10 cellular contexts compared by ENCODE assay signal in genomic region chr14:89773151-89773550, GRCh38.
DNase-seq lines count a peak whose midpoint lies in the region; ATAC-seq and TF ChIP-seq lines count a peak whose summit lies in the region.
"Had no signal": no experiment of that assay in that cellular context is flagged by ENCODE, and none has a peak within 500 bp of the region (broad histone marks: within the 10 kb centered on the region; RNA-seq: fewer than 3 reads in every experiment).

No MANE protein-coding gene starts in this region.

- TF ChIP-seq POLR2A in sigmoid colon (IDR thresholded peaks at IDR 0.05) = no peak

- peak overlapping the region; percentile 84 for H3K27ac Mint-ChIP-seq in activated naive CD4-positive, alpha-beta T cell treated with anti-CD3 and anti-CD28 coated beads, Interleukin-2, amount 50 U/mL, for 24 hours
- peak overlapping the region; percentile 31 for H3K27ac Mint-ChIP-seq in stimulated activated naive CD8-positive, alpha-beta T cell treated with anti-CD3 and anti-CD28 coated beads, Interleukin-15, Interleukin-2, amounts not matched to agents 100 ng/mL and 50 ng/mL, for 24 hours

- no peaks in the 10 kb centered on the region for H3K9me3 Mint-ChIP-seq in activated naive CD4-positive, alpha-beta T cell treated with anti-CD3 and anti-CD28 coated beads, Interleukin-2, amount 50 U/mL, for 24 hours
- no peaks in the 10 kb centered on the region for H3K9me3 Mint-ChIP-seq in stimulated activated naive CD8-positive, alpha-beta T cell treated with anti-CD3 and anti-CD28 coated beads, Interleukin-15, Interleukin-2, amounts not matched to agents 100 ng/mL and 50 ng/mL, for 24 hours
- H3K9me3 Mint-ChIP-seq: CD4-positive, CD25-positive, alpha-beta regulatory T cell had no signal

- no peak for DNase-seq in activated naive CD4-positive, alpha-beta T cell treated with anti-CD3 and anti-CD28 coated beads, Interleukin-2, amount 50 U/mL, for 16 hours
- DNase-seq in NCI-H2107 (lab: John Stamatoyannopoulos, UW) (peak; percentile 35), sigmoid colon (no peak), glomerular visceral epithelial cell (ENCODE audit: extremely low spot score) (no peak), lower lobe of right lung (no peak)
- DNase-seq: cortex of kidney had no signal

- no peak overlapping the region for H3K4me3 ChIP-seq in sigmoid colon
- H3K4me3 ChIP-seq in lower lobe of right lung = no peak overlapping the region

- peak overlapping the region; percentile 66 for H3K4me3 Mint-ChIP-seq in activated naive CD4-positive, alpha-beta T cell treated with anti-CD3 and anti-CD28 coated beads, Interleukin-2, amount 50 U/mL, for 24 hours
- H3K4me3 Mint-ChIP-seq in stimulated activated naive CD8-positive, alpha-beta T cell treated with anti-CD3 and anti-CD28 coated beads, Interleukin-15, Interleukin-2, amounts not matched to agents 100 ng/mL and 50 ng/mL, for 24 hours = peak overlapping the region; percentile 60

- 60 to 65% methylated on average over 7 of the region's 7 CpGs for WGBS in sigmoid colon, 2 donors

- H3K4me1 Mint-ChIP-seq in activated naive CD4-positive, alpha-beta T cell treated with anti-CD3 and anti-CD28 coated beads, Interleukin-2, amount 50 U/mL, for 24 hours = peaks cover 24% of the 10 kb centered on the region
- H3K4me1 Mint-ChIP-seq in stimulated activated naive CD8-positive, alpha-beta T cell treated with anti-CD3 and anti-CD28 coated beads, Interleukin-15, Interleukin-2, amounts not matched to agents 100 ng/mL and 50 ng/mL, for 24 hours (ENCODE audit: low read depth) = peaks cover 16% of the 10 kb centered on the region

- H3K27me3 Mint-ChIP-seq in activated naive CD4-positive, alpha-beta T cell treated with anti-CD3 and anti-CD28 coated beads, Interleukin-2, amount 50 U/mL, for 24 hours = no peaks in the 10 kb centered on the region
- H3K27me3 Mint-ChIP-seq in stimulated activated naive CD8-positive, alpha-beta T cell treated with anti-CD3 and anti-CD28 coated beads, Interleukin-15, Interleukin-2, amounts not matched to agents 100 ng/mL and 50 ng/mL, for 24 hours = peaks cover 6% of the 10 kb centered on the region

- H3K36me3 Mint-ChIP-seq in activated naive CD4-positive, alpha-beta T cell treated with anti-CD3 and anti-CD28 coated beads, Interleukin-2, amount 50 U/mL, for 24 hours = no peaks in the 10 kb centered on the region
- no peaks in the 10 kb centered on the region for H3K36me3 Mint-ChIP-seq in stimulated activated naive CD8-positive, alpha-beta T cell treated with anti-CD3 and anti-CD28 coated beads, Interleukin-15, Interleukin-2, amounts not matched to agents 100 ng/mL and 50 ng/mL, for 24 hours (ENCODE audit: low read depth)
- H3K36me3 Mint-ChIP-seq: CD4-positive, CD25-positive, alpha-beta regulatory T cell had no signal

- H3K27ac ChIP-seq in sigmoid colon (no peak overlapping the region), lower lobe of right lung (no peak overlapping the region)

- H3K27me3 ChIP-seq in sigmoid colon (no peaks in the 10 kb centered on the region), lower lobe of right lung (ENCODE audit: low read depth) (no peaks in the 10 kb centered on the region)

- no peak for TF ChIP-seq CTCF in sigmoid colon (IDR thresholded peaks at IDR 0.05)
- no peak for TF ChIP-seq CTCF in lower lobe of right lung (IDR thresholded peaks at IDR 0.05)

- H3K4me1 ChIP-seq in sigmoid colon (no peaks in the 10 kb centered on the region), lower lobe of right lung (peaks cover 15% of the 10 kb centered on the region)

- intact Hi-C loops in sigmoid colon (cut with DNase I) = no loop called here
- intact Hi-C loops in lower lobe of right lung (cut with DNase I) = no loop called here

- no peak for TF ChIP-seq EP300 in sigmoid colon (IDR thresholded peaks at IDR 0.05)

- no peaks in the 10 kb centered on the region for H3K36me3 ChIP-seq in sigmoid colon
- H3K36me3 ChIP-seq in lower lobe of right lung = no peaks in the 10 kb centered on the region

- ATAC-seq in HG02798 (IDR thresholded peaks at IDR 0.05; ENCODE audit: poor library complexity, unreplicated experiment) (peak; percentile 59), lower lobe of right lung (no peak)

- H3K9me3 ChIP-seq in sigmoid colon (no peaks in the 10 kb centered on the region), lower lobe of right lung (no peaks in the 10 kb centered on the region)
